ENCODE assay signal across 7 cellular contexts in genomic region chr6:31622678-31623077, GRCh38. TPM values are rescaled to one million over a fixed set of nuclear protein-coding genes. Genes with fewer than 3 reads are reported as not detected.
DNase-seq lines count a peak whose midpoint lies in the region; ATAC-seq and TF ChIP-seq lines count a peak whose summit lies in the region.

No MANE protein-coding gene starts in this region.

- DNase-seq in HFF-Myc (ENCODE audit: extremely low read depth, low read depth) (no peak), SKM-1 (lab: John Stamatoyannopoulos, UW; ENCODE audit: unreplicated experiment) (peak; percentile 43), retina (no peak), DMS 273 treated with DMSO at 0.1 percent for 48 hours (lab: John Stamatoyannopoulos, UW) (no peak), NCI-H446 (lab: John Stamatoyannopoulos, UW) (no peak)

- peak overlapping the region; percentile 100 for H3K9ac ChIP-seq in skeletal muscle satellite cell (ENCODE audit: low read depth, low read length)

- peaks cover 58% of the 10 kb centered on the region for H3K36me3 ChIP-seq in skeletal muscle satellite cell (ENCODE audit: insufficient read depth, low read length)

- TF ChIP-seq CTCF in HFF-Myc (IDR thresholded peaks at IDR 0.05; ENCODE audit: low read depth, low read length, missing control alignments) = no peak

- peak; percentile 2 for ATAC-seq in esophagus mucosa

- H3K27me3 ChIP-seq in skeletal muscle satellite cell (ENCODE audit: control insufficient read depth, insufficient read depth, low read length) = no peaks in the 10 kb centered on the region

- H3K4me1 ChIP-seq in skeletal muscle satellite cell (ENCODE audit: control insufficient read depth, insufficient read depth, low read length) = peaks cover 15% of the 10 kb centered on the region

- peak overlapping the region; percentile 54 for H3K4me3 ChIP-seq in HFF-Myc (replicated peaks; ENCODE audit: low read depth, low read length)
- H3K4me3 ChIP-seq in skeletal muscle satellite cell (ENCODE audit: low read length) = peak overlapping the region; percentile 100

- no peaks in the 10 kb centered on the region for H3K9me3 ChIP-seq in skeletal muscle satellite cell (replicated peaks; ENCODE audit: low read length)

- peak overlapping the region; percentile 95 for H3K4me2 ChIP-seq in skeletal muscle satellite cell (ENCODE audit: low read length)

RNA-seq across cellular contexts. Expression of gene PRRC2A, which starts 2.2 kb away (rescaled TPM):
- 103 TPM for total RNA-seq in esophagus mucosa
- total RNA-seq in skeletal muscle satellite cell (2012; rRNA removed) = 58.1 and 66.8 TPM in 2 replicates

RNA-seq across cellular contexts. Expression of gene AIF1, which starts 7.6 kb away (rescaled TPM):
- 3.3 TPM for total RNA-seq in esophagus mucosa
- total RNA-seq in skeletal muscle satellite cell (2012; rRNA removed) = not detected in 2 replicates

RNA-seq across cellular contexts. Expression of gene BAG6, which starts 29.8 kb away (rescaled TPM):
- 143 TPM for total RNA-seq in esophagus mucosa
- 119 and 124 TPM in 2 replicates for total RNA-seq in skeletal muscle satellite cell (2012; rRNA removed)

RNA-seq across cellular contexts. Expression of gene NCR3, which starts 29.9 kb away (rescaled TPM):
- total RNA-seq in esophagus mucosa = 0.28 TPM
- not detected in 2 replicates for total RNA-seq in skeletal muscle satellite cell (2012; rRNA removed)

RNA-seq across cellular contexts. Expression of gene APOM, which starts 33.0 kb away (rescaled TPM):
- 1.6 TPM for total RNA-seq in esophagus mucosa
- 0.66 and 2.5 TPM in 2 replicates for total RNA-seq in skeletal muscle satellite cell (2012; rRNA removed)
